ENCODE assay signal across 18 cellular contexts in genomic region chr16:2457946-2458345, GRCh38. TPM values are rescaled to one million over a fixed set of nuclear protein-coding genes. Genes with fewer than 3 reads are reported as not detected.
DNase-seq lines count a peak whose midpoint lies in the region; ATAC-seq and TF ChIP-seq lines count a peak whose summit lies in the region.
"Had no signal": no experiment of that assay in that cellular context is flagged by ENCODE, and none has a peak within 500 bp of the region (broad histone marks: within the 10 kb centered on the region; RNA-seq: fewer than 3 reads in every experiment).

No MANE protein-coding gene starts in this region.

- TF ChIP-seq RAD21 in IMR-90 (IDR thresholded peaks at IDR 0.05; ENCODE audit: low read length), result no peak

- H2BK20ac ChIP-seq in IMR-90 (ENCODE audit: low read depth, low read length), result no peak overlapping the region

- H3K79me1 ChIP-seq in IMR-90 (ENCODE audit: low read depth in 1 of 2, low read length in 2 of 2), result peaks cover 3 to 48% of the 10 kb centered on the region in 2 experiments; a peak in 3 of 4 replicates

- POLR2A ChIA-PET in IMR-90 (lab: Charles Lee; ENCODE audit: unreplicated experiment), result no interaction called here
- POLR2A ChIA-PET in WTC11 (lab: Charles Lee), result interaction anchor here (0.7 kb wide), 1 partner anchor 191 kb away, joined by 4 read pairs; no protein-coding TSS in a partner anchor

- no peak for DNase-seq in IMR-90
- DNase-seq in WTC11 (ENCODE audit: low spot score), result no peak
- peak in 1 of 2 donors; percentile 61 for DNase-seq in left lung
- DNase-seq in iPS-NIHi7 (ENCODE audit: extremely low spot score), result no peak
- DNase-seq: MG63, NCI-H1092 treated with DMSO at 0.1 percent for 48 hours, NCI-H1694 treated with DMSO at 0.1 percent for 48 hours, NCI-H345, NCI-H748 treated with DMSO at 0.1 percent for 48 hours, SJCRH30, SW 1271 had no signal

- CTCF ChIA-PET in IMR-90 (lab: Yijun Ruan, JAX), result interaction anchor here (0.7 kb wide), 1 partner anchor 78 kb away, joined by 3 read pairs; no protein-coding TSS in a partner anchor
- CTCF ChIA-PET in WTC11 (lab: Charles Lee), result interaction anchor here (1.0 to 3.8 kb wide), 4 partner anchors 20 to 263 kb away, joined by 3 to 42 read pairs (median 3); no protein-coding TSS in a partner anchor

- in situ Hi-C loops in IMR-90 (cut with MboI; ENCODE audit: low sequenced_read_pairs), result no loop called here

- no peak overlapping the region for H2BK5ac ChIP-seq in IMR-90 (ENCODE audit: low read depth, low read length, poor library complexity, severe bottlenecking)

- H3K36me3 Mint-ChIP-seq in WTC11, result peaks cover 35% of the 10 kb centered on the region

- dilution Hi-C loops in IMR-90 (cut with HindIII; ENCODE audit: low sequenced_read_pairs, unreplicated experiment), result no loop called here

- no peak for TF ChIP-seq POLR2A in IMR-90 (IDR thresholded peaks at IDR 0.05; ENCODE audit: low read depth, low read length)

- no peak overlapping the region for H4K5ac ChIP-seq in IMR-90 (ENCODE audit: low read depth, low read length)

- no peak overlapping the region for H4K8ac ChIP-seq in IMR-90 (ENCODE audit: low read depth in 2 of 2, low read length in 2 of 2)

- no peak overlapping the region for H3K4ac ChIP-seq in IMR-90 (ENCODE audit: low read depth, low read length)

- no peak overlapping the region for H3K14ac ChIP-seq in IMR-90 (replicated peaks; ENCODE audit: low read depth, low read length)

- H3K9ac ChIP-seq in IMR-90 (ENCODE audit: low read depth, low read length), result no peak overlapping the region
- H3K9ac ChIP-seq: KMS-11 had no signal

- H3K4me1 ChIP-seq in IMR-90 (ENCODE audit: control insufficient read depth, insufficient read depth, low read length), result peaks cover 7% of the 10 kb centered on the region; the same call in 1 of the 2 replicates
- peaks cover 6 to 22% of the 10 kb centered on the region in 2 donors for H3K4me1 ChIP-seq in left lung

- H3K56ac ChIP-seq in IMR-90 (ENCODE audit: extremely low read depth, insufficient read depth, low read length), result no peak overlapping the region

- no peak for TF ChIP-seq CTCF in IMR-90 (conservative IDR thresholded peaks at IDR 0.05; ENCODE audit: low read depth, low read length)
- TF ChIP-seq CTCF in WTC11 (IDR thresholded peaks at IDR 0.05), result no peak
- no peak for TF ChIP-seq CTCF in left lung (IDR thresholded peaks at IDR 0.05)

- intact Hi-C loops in IMR-90 (cut with micrococcal nuclease), result no loop called here
- intact Hi-C loops in left lung (cut with DNase I), result no loop called here

- no peak overlapping the region for H3K27ac Mint-ChIP-seq in WTC11

- H4K91ac ChIP-seq in IMR-90 (ENCODE audit: insufficient read depth, low read depth, low read length), result no peak overlapping the region

- no peak overlapping the region for H2AFZ ChIP-seq in IMR-90 (replicated peaks; ENCODE audit: low read length, poor library complexity)

- peaks cover 10% of the 10 kb centered on the region for H3K4me1 Mint-ChIP-seq in WTC11

- H3K9me1 ChIP-seq in IMR-90 (ENCODE audit: insufficient read depth, low read length), result no peaks in the 10 kb centered on the region; the same call in 1 of the 2 replicates

- H3K4me2 ChIP-seq in IMR-90 (ENCODE audit: low read depth, low read length), result no peak overlapping the region
- H3K4me2 ChIP-seq: KMS-11 had no signal

- no peak overlapping the region for H2BK15ac ChIP-seq in IMR-90 (ENCODE audit: low read depth, low read length)

- peaks cover 22% of the 10 kb centered on the region for H3K36me3 ChIP-seq in IMR-90 (ENCODE audit: control insufficient read depth, insufficient read depth, low read length)
- H3K36me3 ChIP-seq in left lung, result peaks cover 0 to 43% of the 10 kb centered on the region in 2 donors

- no peaks in the 10 kb centered on the region for H3K9me3 ChIP-seq in IMR-90 (ENCODE audit: control insufficient read depth, insufficient read depth, low read length)
- no peaks in the 10 kb centered on the region for H3K9me3 ChIP-seq in left lung
- H3K9me3 ChIP-seq: BLaER1 treated with 17β-estradiol and CSF1 and Interleukin-3, amounts not matched to agents 10 nM and 100 nM; HAP-1; MG63; SJCRH30 had no signal

- BruUV-seq in IMR-90 (replicated peaks; lab: Mats Ljungman, UMichigan), result no TSS peak

- H3K27ac ChIP-seq in IMR-90 (ENCODE audit: insufficient read depth, low read length), result no peak overlapping the region
- H3K27ac ChIP-seq in left lung, result no peak overlapping the region
- H3K27ac ChIP-seq: BLaER1 treated with 17β-estradiol and CSF1 and Interleukin-3, amounts not matched to agents 10 nM and 100 nM; HL-60; KMS-11; SJCRH30 had no signal

- H3K4me3 Mint-ChIP-seq in WTC11, result no peak overlapping the region

- H2AK5ac ChIP-seq in IMR-90 (ENCODE audit: low read depth, low read length), result no peak overlapping the region

- H2AK9ac ChIP-seq in IMR-90 (replicated peaks; ENCODE audit: low read depth, low read length, poor library complexity), result peak overlapping the region; percentile 5

- no CpG with 5 or more reads among the region's 7 CpGs for WGBS in IMR-90 (ENCODE audit: extremely low coverage in 2 of 2, insufficient read length in 1 of 2), 2 experiments

- no peaks in the 10 kb centered on the region; the same call in 1 of the 2 replicates for H4K20me1 ChIP-seq in IMR-90 (ENCODE audit: insufficient read depth, low read length)

- H3K23ac ChIP-seq in IMR-90 (ENCODE audit: low read depth, low read length), result no peak overlapping the region

- no peak for ATAC-seq in IMR-90 (ENCODE audit: low read depth)
- ATAC-seq in WTC11, result no peak
- peak; percentile 64 for ATAC-seq in left lung
- ATAC-seq in HG02678 (IDR thresholded peaks at IDR 0.05; ENCODE audit: unreplicated experiment), result no peak
- no peak for ATAC-seq in GM19452 (IDR thresholded peaks at IDR 0.05; ENCODE audit: unreplicated experiment)
- ATAC-seq in HG03520 (IDR thresholded peaks at IDR 0.05; ENCODE audit: unreplicated experiment), result no peak

- H3K9me3 Mint-ChIP-seq in WTC11, result no peaks in the 10 kb centered on the region

- H3K4me3 ChIP-seq in IMR-90 (ENCODE audit: insufficient read depth, low read depth, low read length) (no peak overlapping the region), left lung (no peak overlapping the region)
- H3K4me3 ChIP-seq: HAP-1, MG63, SJCRH30 had no signal

- no peaks in the 10 kb centered on the region for H3K27me3 Mint-ChIP-seq in WTC11 (ENCODE audit: low read depth)

- no peaks in the 10 kb centered on the region for H3K27me3 ChIP-seq in IMR-90 (ENCODE audit: control insufficient read depth, insufficient read depth, low read length)
- H3K27me3 ChIP-seq in left lung, result no peaks in the 10 kb centered on the region
- H3K27me3 ChIP-seq: BLaER1 treated with 17β-estradiol and CSF1 and Interleukin-3, amounts not matched to agents 10 nM and 100 nM; MG63; SJCRH30 had no signal

- no peak overlapping the region for H2BK120ac ChIP-seq in IMR-90 (ENCODE audit: low read depth, low read length)

- H3K18ac ChIP-seq in IMR-90 (ENCODE audit: low read depth, low read length), result no peak overlapping the region

TF ChIP-seq in IMR-90, 13 proteins besides CTCF, POLR2A, EP300 and RAD21:
- TF ChIP-seq BHLHE40 (IDR thresholded peaks at IDR 0.05; ENCODE audit: low read depth, low read length) (no peak), RCOR1 (IDR thresholded peaks at IDR 0.05; ENCODE audit: insufficient replicate concordance, low read length) (no peak)

TF ChIP-seq in WTC11, 78 proteins besides CTCF, POLR2A, EP300 and RAD21:
- TF ChIP-seq KAT7 (CRISPR knock-in tag; IDR thresholded peaks at IDR 0.05; ENCODE audit: borderline replicate concordance) (no peak), USF2 (CRISPR knock-in tag; IDR thresholded peaks at IDR 0.05) (peak; percentile 39)

RNA-seq across cellular contexts. Expression of gene TEDC2, which starts 2.0 kb away (rescaled TPM):
- 3.6 TPM in 2 replicates for total RNA-seq in IMR-90 (2012; rRNA removed)
- 7.3 and 10.8 TPM in 2 replicates for polyA plus RNA-seq in IMR-90 (2012; rRNA removed)
- polyA plus RNA-seq in IMR-90 (2012; cell fraction: cytosol; rRNA removed), result 5.2 and 6.1 TPM in 2 replicates
- 17.1 and 61.0 TPM in 2 replicates for polyA plus RNA-seq in IMR-90 (2012; cell fraction: nucleus; rRNA removed; ENCODE audit: low replicate concordance)
- total RNA-seq in WTC11 (2021), result 51.7 to 61.6 TPM (median 51.9 TPM) in 3 replicates
- 1 to 10 TPM; 4.0 to 6.5 TPM for total RNA-seq in left lung

RNA-seq across cellular contexts. Expression of gene NTN3, which starts 13.2 kb away (rescaled TPM):
- 0.18 and 0.28 TPM in 2 replicates for total RNA-seq in IMR-90 (2012; rRNA removed)
- polyA plus RNA-seq in IMR-90 (2012; rRNA removed), result 0.38 and 0.72 TPM in 2 replicates
- 0.44 and 0.96 TPM in 2 replicates for polyA plus RNA-seq in IMR-90 (2012; cell fraction: cytosol; rRNA removed)
- 0.72 and 2.1 TPM in 2 replicates for polyA plus RNA-seq in IMR-90 (2012; cell fraction: nucleus; rRNA removed; ENCODE audit: low replicate concordance)
- total RNA-seq in WTC11 (2021), result 0.82 to 0.92 TPM (median 0.89 TPM) in 3 replicates
- total RNA-seq in left lung, result 1 to 10 TPM in 1 of 2 donors, not detected in 1; 1.7 TPM

RNA-seq across cellular contexts. Expression of gene TBC1D24, which starts 17.0 kb away (rescaled TPM):
- total RNA-seq in IMR-90 (2012; rRNA removed) (7.5 and 8.6 TPM in 2 replicates), WTC11 (2021) (17.3 to 21.0 TPM (median 17.8 TPM) in 3 replicates), left lung (10 to 100 TPM; 37.1 to 41.4 TPM)
- 13.4 and 16.2 TPM in 2 replicates for polyA plus RNA-seq in IMR-90 (2012; rRNA removed)
- 6.5 and 11.7 TPM in 2 replicates for polyA plus RNA-seq in IMR-90 (2012; cell fraction: cytosol; rRNA removed)
- polyA plus RNA-seq in IMR-90 (2012; cell fraction: nucleus; rRNA removed; ENCODE audit: low replicate concordance), result 28.4 and 53.0 TPM in 2 replicates

RNA-seq across cellular contexts. Expression of gene CCNF, which starts 28.7 kb away (rescaled TPM):
- total RNA-seq in IMR-90 (2012; rRNA removed), result 19.2 and 20.1 TPM in 2 replicates
- 7.8 and 8.2 TPM in 2 replicates for polyA plus RNA-seq in IMR-90 (2012; rRNA removed)
- 5.4 and 6.1 TPM in 2 replicates for polyA plus RNA-seq in IMR-90 (2012; cell fraction: cytosol; rRNA removed)
- 7.7 and 18.3 TPM in 2 replicates for polyA plus RNA-seq in IMR-90 (2012; cell fraction: nucleus; rRNA removed; ENCODE audit: low replicate concordance)
- total RNA-seq in WTC11 (2021), result 53.5 to 65.7 TPM (median 54.7 TPM) in 3 replicates
- total RNA-seq in left lung, result 1 to 10 TPM; 4.7 to 8.0 TPM

RNA-seq across cellular contexts. Expression of gene ATP6V0C, which starts 55.8 kb away (rescaled TPM):
- total RNA-seq in IMR-90 (2012; rRNA removed) (8.4 and 8.6 TPM in 2 replicates), WTC11 (2021) (193 to 212 TPM (median 193 TPM) in 3 replicates), left lung (100 to 1,000 TPM; 296 to 333 TPM)
- polyA plus RNA-seq in IMR-90 (2012; rRNA removed), result 107 and 108 TPM in 2 replicates
- polyA plus RNA-seq in IMR-90 (2012; cell fraction: cytosol; rRNA removed), result 182 and 333 TPM in 2 replicates
- 64.7 and 163 TPM in 2 replicates for polyA plus RNA-seq in IMR-90 (2012; cell fraction: nucleus; rRNA removed; ENCODE audit: low replicate concordance)
